In the genomic region with DNA sequence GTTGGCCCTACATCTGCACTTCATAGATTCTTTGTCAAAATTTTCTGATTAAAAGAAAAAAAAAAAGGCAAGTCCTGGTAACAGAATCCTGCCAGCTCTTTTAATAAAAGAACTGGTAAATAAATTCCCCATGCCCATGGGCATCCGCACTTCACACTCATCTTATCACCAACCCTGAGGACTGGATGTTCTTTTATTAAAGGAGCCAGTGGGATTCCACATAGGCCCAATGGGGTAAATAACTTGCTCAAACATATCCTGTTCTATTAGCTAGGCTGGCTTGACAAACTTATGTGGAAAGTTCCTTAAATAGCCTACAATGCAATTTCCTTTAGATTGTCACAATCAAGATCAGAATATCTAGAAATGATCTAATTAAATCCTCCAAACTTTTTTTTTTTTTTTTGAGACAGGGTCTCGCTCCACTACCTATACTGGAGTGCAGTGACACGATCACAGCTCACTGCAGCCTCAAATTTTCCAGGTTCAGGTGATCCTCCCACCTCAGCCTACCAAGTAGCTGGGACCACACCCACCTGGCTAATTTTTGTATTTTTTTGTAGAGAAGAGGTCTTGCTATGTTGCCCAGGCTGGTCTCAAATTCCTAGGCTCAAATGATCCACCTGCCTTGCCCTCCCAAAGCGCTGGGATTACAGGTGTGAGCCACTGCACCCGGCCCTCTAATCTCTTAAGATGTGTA, we compare ENCODE assay signal across 13 cellular contexts.
"Had no signal": no experiment of that assay in that cellular context is flagged by ENCODE, and none has a peak within 500 bp of the region (broad histone marks: within the 10 kb centered on the region; RNA-seq: fewer than 3 reads in every experiment).

No MANE protein-coding gene starts in this region.

- H3K36me3 ChIP-seq: breast epithelium, lower lobe of right lung, neutrophil had no signal

- H3K27me3 ChIP-seq: breast epithelium, foreskin keratinocyte, neutrophil had no signal

- DNase-seq: activated CD4-positive, alpha-beta T cell treated with anti-CD3 and anti-CD28 coated beads, Interleukin-2, amount 50 U/mL, for 48 hours; activated CD4-positive, CD25-positive, alpha-beta regulatory T cell treated with anti-CD3 and anti-CD28 coated beads, Interleukin-2, amount 50 U/mL, for 72 hours; activated effector memory CD4-positive, alpha-beta T cell treated with anti-CD3 and anti-CD28 coated beads, Interleukin-2, amount 50 U/mL, for 16 hours; activated T-cell treated with anti-CD3 and anti-CD28 coated beads, Interleukin-2, amount 50 U/mL, for 4 hours; foreskin keratinocyte; islet precursor cell; naive thymus-derived CD4-positive, alpha-beta T cell; stimulated activated CD4-positive, alpha-beta T cell treated with anti-CD3 and anti-CD28 coated beads, Interleukin-12 subunit alpha, Interleukin-12 subunit beta, amount 100 ng/mL, for 4 hours; stimulated activated naive CD4-positive, alpha-beta T cell had no signal

- ATAC-seq: activated naive CD4-positive, alpha-beta T cell treated with anti-CD3 and anti-CD28 coated beads, Interleukin-2, amount 50 U/mL, for 72 hours; activated T-cell treated with anti-CD3 and anti-CD28 coated beads, Interleukin-2, amount 50 U/mL, for 4 hours; foreskin keratinocyte; naive thymus-derived CD4-positive, alpha-beta T cell had no signal

- H3K27me3 Mint-ChIP-seq: naive thymus-derived CD4-positive, alpha-beta T cell had no signal

- H3K9me3 ChIP-seq: breast epithelium, lower lobe of right lung, neutrophil had no signal

- H3K27ac ChIP-seq: foreskin keratinocyte, lower lobe of right lung, neutrophil had no signal

- H3K27ac Mint-ChIP-seq: activated naive CD4-positive, alpha-beta T cell treated with anti-CD3 and anti-CD28 coated beads, Interleukin-2, amount 50 U/mL, for 72 hours; naive thymus-derived CD4-positive, alpha-beta T cell had no signal

- H3K9me3 Mint-ChIP-seq: activated naive CD4-positive, alpha-beta T cell treated with anti-CD3 and anti-CD28 coated beads, Interleukin-2, amount 50 U/mL, for 72 hours; activated T-cell treated with anti-CD3 and anti-CD28 coated beads, Interleukin-2, amount 50 U/mL, for 4 hours had no signal

- H3K4me1 ChIP-seq: foreskin keratinocyte had no signal

- H3K36me3 Mint-ChIP-seq: activated naive CD4-positive, alpha-beta T cell treated with anti-CD3 and anti-CD28 coated beads, Interleukin-2, amount 50 U/mL, for 72 hours; naive thymus-derived CD4-positive, alpha-beta T cell had no signal

- H3K4me3 Mint-ChIP-seq: activated T-cell treated with anti-CD3 and anti-CD28 coated beads, Interleukin-2, amount 50 U/mL, for 4 hours; naive thymus-derived CD4-positive, alpha-beta T cell had no signal

- H3K4me3 ChIP-seq: breast epithelium, lower lobe of right lung had no signal

- H3K4me1 Mint-ChIP-seq: naive thymus-derived CD4-positive, alpha-beta T cell had no signal
